8 cellular contexts compared by ENCODE assay signal in the genomic region with DNA sequence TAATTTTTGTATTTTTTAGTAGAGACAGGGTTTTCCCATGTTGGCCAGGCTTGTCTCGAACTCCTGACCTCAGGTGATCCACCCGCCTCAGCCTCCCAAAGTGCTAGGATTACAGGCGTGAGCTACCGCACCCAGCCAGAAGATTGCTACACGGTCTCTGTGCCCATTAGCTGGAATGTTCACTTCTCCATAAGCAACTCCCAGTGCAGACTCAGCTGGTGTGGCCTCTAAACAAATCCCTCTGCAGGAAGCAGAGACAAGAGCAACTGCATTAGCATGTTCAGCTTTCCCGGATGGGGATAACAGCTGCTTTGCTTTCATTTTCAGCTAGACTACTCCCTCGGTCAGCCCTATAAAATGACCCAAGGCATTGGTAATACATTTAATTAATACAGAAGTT. TPM values are rescaled to one million over a fixed set of nuclear protein-coding genes. Genes with fewer than 3 reads are reported as not detected.
DNase-seq lines count a peak whose midpoint lies in the region; ATAC-seq and TF ChIP-seq lines count a peak whose summit lies in the region.
"Not testable (repeated sequence)": the region's sequence is repeated elsewhere in the genome, so short reads cannot be mapped to it uniquely, and the experiment has no call there.

No MANE protein-coding gene starts in this region.

- H3K27ac Mint-ChIP-seq in GM23338 (peak overlapping the region; percentile 49), WTC11 (peak overlapping the region; percentile 95), mesothelial cell of epicardium (peak overlapping the region; percentile 66)

- H3K9me3 ChIP-seq in skeletal muscle satellite cell (replicated peaks; ENCODE audit: low read length) = not testable (repeated sequence)

- not testable (repeated sequence) for H3K36me3 ChIP-seq in GM23338 (ENCODE audit: insufficient read depth); skeletal muscle satellite cell (ENCODE audit: insufficient read depth, low read length)

- not testable (repeated sequence) for H3K36me3 Mint-ChIP-seq in GM23338 (ENCODE audit: low read depth); WTC11; mesothelial cell of epicardium

- H3K9ac ChIP-seq in skeletal muscle satellite cell (ENCODE audit: low read depth, low read length) = peak overlapping the region; percentile 50

- H3K9me2 ChIP-seq in GM23338 (ENCODE audit: insufficient read depth) = not testable (repeated sequence)

- DNase-seq in A172 (ENCODE audit: low spot score) (peak; percentile 35), GM23338 (ENCODE audit: low spot score) (peak; percentile 75), NCI-H226 (peak; percentile 20), WTC11 (ENCODE audit: low spot score) (peak; percentile 35), epithelial cell of esophagus (ENCODE audit: low read depth) (peak; percentile 66), hepatic stellate cell (ENCODE audit: low spot score) (peak; percentile 64)
- not testable (repeated sequence) for DNase-seq in mesothelial cell of epicardium (ENCODE audit: low spot score in 2 of 2, unreplicated experiment in 2 of 2)

- not testable (repeated sequence) for H3K79me2 ChIP-seq in GM23338 (replicated peaks; ENCODE audit: insufficient read depth)

- not testable (repeated sequence) for H4K20me1 ChIP-seq in GM23338 (replicated peaks; ENCODE audit: insufficient read depth)

- peak overlapping the region; percentile 83 for H3K27ac ChIP-seq in GM23338 (ENCODE audit: low read depth)

- H3K4me1 ChIP-seq in GM23338 (ENCODE audit: insufficient read depth) = peaks cover 17% of the 10 kb centered on the region
- not testable (repeated sequence) for H3K4me1 ChIP-seq in skeletal muscle satellite cell (ENCODE audit: control insufficient read depth, insufficient read depth, low read length)

- ATAC-seq in GM23338 = peak; percentile 84
- ATAC-seq in WTC11 = peak; percentile 84

- peak overlapping the region; percentile 47; the same call in 2 of the 3 replicates for H3K4me3 Mint-ChIP-seq in GM23338
- H3K4me3 Mint-ChIP-seq in WTC11 = peak overlapping the region; percentile 55
- H3K4me3 Mint-ChIP-seq in mesothelial cell of epicardium = not testable (repeated sequence)

- peak overlapping the region; percentile 66 for H3K4me2 ChIP-seq in GM23338
- peak overlapping the region; percentile 72 for H3K4me2 ChIP-seq in skeletal muscle satellite cell (ENCODE audit: low read length)

- H3K9me3 Mint-ChIP-seq in GM23338, WTC11, mesothelial cell of epicardium: not testable (repeated sequence)

- H3K4me1 Mint-ChIP-seq in GM23338 (peaks cover 24% of the 10 kb centered on the region), WTC11 (peaks cover 26% of the 10 kb centered on the region)
- not testable (repeated sequence) for H3K4me1 Mint-ChIP-seq in mesothelial cell of epicardium

- CTCF ChIA-PET in WTC11 (lab: Charles Lee) = interaction anchor here (0.8 to 6.5 kb wide), 15 partner anchors 13 to 141 kb away, joined by 3 to 170 read pairs (median 5); partner anchors contain the start of genes CCDC163, MMACHC, MUTYH and TESK2

- not testable (repeated sequence) for TF ChIP-seq CTCF in GM23338 (conservative IDR thresholded peaks at IDR 0.05; ENCODE audit: low read depth in 2 of 2); WTC11 (IDR thresholded peaks at IDR 0.05); mesothelial cell of epicardium (IDR thresholded peaks at IDR 0.05; ENCODE audit: unreplicated experiment)
- TF ChIP-seq CTCF in epithelial cell of esophagus (IDR thresholded peaks at IDR 0.05; ENCODE audit: insufficient read depth, low read depth, low read length, missing control alignments) = peak; percentile 33

- peak overlapping the region; percentile 16; the same call in 1 of the 2 replicates for H3K4me3 ChIP-seq in GM23338
- H3K4me3 ChIP-seq in epithelial cell of esophagus (ENCODE audit: low read length); skeletal muscle satellite cell (ENCODE audit: low read length): not testable (repeated sequence)

- not testable (repeated sequence) for H3F3A ChIP-seq in GM23338 (replicated peaks; ENCODE audit: low read depth)

- not testable (repeated sequence) for H3K27me3 Mint-ChIP-seq in GM23338 (ENCODE audit: insufficient read depth, low read depth, poor library complexity); WTC11 (ENCODE audit: low read depth); mesothelial cell of epicardium (ENCODE audit: low read depth)

- not testable (repeated sequence) for H2AFZ ChIP-seq in GM23338

- POLR2A ChIA-PET in WTC11 (lab: Charles Lee) = interaction anchor here (1.0 to 1.6 kb wide), 4 partner anchors 21 to 147 kb away, joined by 3 to 7 read pairs (median 3); partner anchors contain the start of genes MUTYH, TESK2 and TOE1

- H3K27me3 ChIP-seq in GM23338 (ENCODE audit: insufficient read depth); skeletal muscle satellite cell (ENCODE audit: control insufficient read depth, insufficient read depth, low read length): not testable (repeated sequence)

TF ChIP-seq in WTC11, 78 proteins besides CTCF, POLR2A, EP300 and RAD21:
- TF ChIP-seq E2F1 (CRISPR knock-in tag; IDR thresholded peaks at IDR 0.05) = 0 out of 2 replicates have a peak, but pooled peaks have one; percentile 14
TF ChIP-seq in WTC11: peak in this region for 1; not testable (repeated sequence) for 77.

RNA-seq across cellular contexts. Expression of gene MUTYH, which starts 20.7 kb away (rescaled TPM):
- total RNA-seq in A172 (2014; rRNA removed; shearing (Covaris generic)) = 8.9 and 13.2 TPM in 2 replicates
- 63.6 and 67.4 TPM in 2 replicates for total RNA-seq in GM23338 (2014; rRNA removed; shearing (Covaris generic))
- 47.9 and 52.8 TPM in 2 replicates for polyA plus RNA-seq in GM23338 (2016; fragmentation: Nextera tagmentation; extraction: Ambion mirVana)
- total RNA-seq in WTC11 (2021) (58.3 to 67.2 TPM (median 65.7 TPM) in 3 replicates), mesothelial cell of epicardium (39.5 to 43.1 TPM (median 43.0 TPM) in 3 replicates)
- 10.5 and 16.5 TPM in 2 replicates for total RNA-seq in skeletal muscle satellite cell (2012; rRNA removed)

RNA-seq across cellular contexts. Expression of gene TOE1, which starts 21.0 kb away (rescaled TPM):
- total RNA-seq in A172 (2014; rRNA removed; shearing (Covaris generic)) = 10.8 and 14.9 TPM in 2 replicates
- total RNA-seq in GM23338 (2014; rRNA removed; shearing (Covaris generic)) = 18.4 and 22.4 TPM in 2 replicates
- 7.7 and 9.1 TPM in 2 replicates for polyA plus RNA-seq in GM23338 (2016; fragmentation: Nextera tagmentation; extraction: Ambion mirVana)
- total RNA-seq in WTC11 (2021) (7.4 to 10.9 TPM (median 10.0 TPM) in 3 replicates), mesothelial cell of epicardium (10.9 to 14.0 TPM (median 13.2 TPM) in 3 replicates)
- 11.2 and 15.7 TPM in 2 replicates for total RNA-seq in skeletal muscle satellite cell (2012; rRNA removed)

RNA-seq across cellular contexts. Expression of gene HPDL, which starts 34.3 kb away (rescaled TPM):
- total RNA-seq in A172 (2014; rRNA removed; shearing (Covaris generic)) = not detected in 2 replicates
- total RNA-seq in GM23338 (2014; rRNA removed; shearing (Covaris generic)) = 60.7 and 82.1 TPM in 2 replicates
- polyA plus RNA-seq in GM23338 (2016; fragmentation: Nextera tagmentation; extraction: Ambion mirVana) = 36.5 and 39.6 TPM in 2 replicates
- total RNA-seq in WTC11 (2021) (24.9 to 44.0 TPM (median 27.8 TPM) in 3 replicates), mesothelial cell of epicardium (2.1 to 2.8 TPM (median 2.4 TPM) in 3 replicates)
- total RNA-seq in skeletal muscle satellite cell (2012; rRNA removed) = 2.2 and 3.0 TPM in 2 replicates
